ENCODE assay signal across 21 cellular contexts in genomic region chr20:50924261-50924660, GRCh38. TPM values are rescaled to one million over a fixed set of nuclear protein-coding genes. Genes with fewer than 3 reads are reported as not detected.
DNase-seq lines count a peak whose midpoint lies in the region; TF ChIP-seq lines count a peak whose summit lies in the region.
"Had no signal": no experiment of that assay in that cellular context is flagged by ENCODE, and none has a peak within 500 bp of the region (broad histone marks: within the 10 kb centered on the region; RNA-seq: fewer than 3 reads in every experiment).

No MANE protein-coding gene starts in this region.

- POLR2A ChIA-PET in OCI-LY7 (lab: Charles Lee): interaction anchor here (0.9 to 1.6 kb wide), 2 partner anchors 9 to 140 kb away, joined by 3 to 6 read pairs; no protein-coding TSS in a partner anchor

- H3K27ac ChIP-seq in DOHH2 (ENCODE audit: low read depth, low read length) (no peak overlapping the region), OCI-LY7 (ENCODE audit: low read depth, low read length, poor library complexity, severe bottlenecking) (no peak overlapping the region)
- H3K27ac ChIP-seq: adrenal gland, SK-N-MC had no signal

- H3K4me1 Mint-ChIP-seq in progenitor cell of endocrine pancreas (ENCODE audit: low read depth): peaks cover 56% of the 10 kb centered on the region
- H3K4me1 Mint-ChIP-seq in activated naive CD4-positive, alpha-beta T cell treated with anti-CD3 and anti-CD28 coated beads, Interleukin-2, amount 10 ng/mL, durations not matched to agents 7 days and 5 days: peaks cover 64% of the 10 kb centered on the region

- H3K27ac Mint-ChIP-seq in progenitor cell of endocrine pancreas: peak overlapping the region; percentile 39
- H3K27ac Mint-ChIP-seq in activated naive CD4-positive, alpha-beta T cell treated with anti-CD3 and anti-CD28 coated beads, Interleukin-2, amount 10 ng/mL, durations not matched to agents 7 days and 5 days: no peak overlapping the region
- H3K27ac Mint-ChIP-seq: activated T-helper 2 cell treated with anti-CD3 and anti-CD28 coated beads, Interferon-gamma antibody, Interleukin-2, Interleukin-4, amounts not matched to agents 10 μg/mL and 5 μg/mL and 100 μg/mL, durations not matched to agents 14 hours and 24 hours and 36 hours; stimulated activated naive CD8-positive, alpha-beta T cell treated with anti-CD3 and anti-CD28 coated beads, Interleukin-15, Interleukin-2, amounts not matched to agents 100 ng/mL and 50 ng/mL, for 24 hours had no signal

- peaks cover 11% of the 10 kb centered on the region for H3F3A ChIP-seq in DOHH2 (ENCODE audit: control insufficient read depth, insufficient read depth)

- no peak overlapping the region for H3K4me3 ChIP-seq in DOHH2 (ENCODE audit: low read length)
- H3K4me3 ChIP-seq in OCI-LY7 (ENCODE audit: low read depth, low read length, poor library complexity, severe bottlenecking): no peak overlapping the region
- H3K4me3 ChIP-seq: adrenal gland, esophagus squamous epithelium, SK-N-MC, transverse colon had no signal

- intact Hi-C loops in OCI-LY7 (cut with micrococcal nuclease; ENCODE audit: unreplicated experiment): no loop called here

- H3K36me3 Mint-ChIP-seq in progenitor cell of endocrine pancreas (ENCODE audit: insufficient read depth): peaks cover 23% of the 10 kb centered on the region
- peaks cover 41% of the 10 kb centered on the region for H3K36me3 Mint-ChIP-seq in activated naive CD4-positive, alpha-beta T cell treated with anti-CD3 and anti-CD28 coated beads, Interleukin-2, amount 10 ng/mL, durations not matched to agents 7 days and 5 days

- H3K9me2 ChIP-seq in DOHH2 (replicated peaks; ENCODE audit: control insufficient read depth, low read length) (no peaks in the 10 kb centered on the region), OCI-LY7 (ENCODE audit: insufficient read depth, low read length) (no peaks in the 10 kb centered on the region)

- H3K4me1 ChIP-seq in DOHH2 (ENCODE audit: control insufficient read depth, low read length) (peaks cover 94% of the 10 kb centered on the region), OCI-LY7 (ENCODE audit: insufficient read depth, low read length, poor library complexity, severe bottlenecking) (peaks cover 94% of the 10 kb centered on the region)

- no peaks in the 10 kb centered on the region for H3K9me3 Mint-ChIP-seq in progenitor cell of endocrine pancreas (ENCODE audit: low read depth)
- H3K9me3 Mint-ChIP-seq in activated naive CD4-positive, alpha-beta T cell treated with anti-CD3 and anti-CD28 coated beads, Interleukin-2, amount 10 ng/mL, durations not matched to agents 7 days and 5 days: no peaks in the 10 kb centered on the region
- H3K9me3 Mint-ChIP-seq: activated T-helper 2 cell treated with anti-CD3 and anti-CD28 coated beads, Interferon-gamma antibody, Interleukin-2, Interleukin-4, amounts not matched to agents 10 μg/mL and 5 μg/mL and 100 μg/mL, durations not matched to agents 14 hours and 24 hours and 36 hours; stimulated activated naive CD8-positive, alpha-beta T cell treated with anti-CD3 and anti-CD28 coated beads, Interleukin-15, Interleukin-2, amounts not matched to agents 100 ng/mL and 50 ng/mL, for 24 hours had no signal

- H3K4me3 Mint-ChIP-seq in progenitor cell of endocrine pancreas (ENCODE audit: low read depth): no peak overlapping the region
- H3K4me3 Mint-ChIP-seq in activated naive CD4-positive, alpha-beta T cell treated with anti-CD3 and anti-CD28 coated beads, Interleukin-2, amount 10 ng/mL, durations not matched to agents 7 days and 5 days: no peak overlapping the region
- H3K4me3 Mint-ChIP-seq: stimulated activated naive CD8-positive, alpha-beta T cell treated with anti-CD3 and anti-CD28 coated beads, Interleukin-15, Interleukin-2, amounts not matched to agents 100 ng/mL and 50 ng/mL, for 24 hours had no signal

- H3K27me3 ChIP-seq in DOHH2 (ENCODE audit: control insufficient read depth, low read length): no peaks in the 10 kb centered on the region
- H3K27me3 ChIP-seq: adrenal gland, esophagus squamous epithelium, transverse colon had no signal

- H3K79me2 ChIP-seq in DOHH2 (ENCODE audit: control insufficient read depth, low read length) (peaks cover 100% of the 10 kb centered on the region), OCI-LY7 (ENCODE audit: insufficient read depth, low read depth, low read length) (peaks cover 99% of the 10 kb centered on the region)

- H4K20me1 ChIP-seq in DOHH2 (ENCODE audit: control insufficient read depth, insufficient read depth, low read depth, low read length) (peaks cover 68% of the 10 kb centered on the region), OCI-LY7 (ENCODE audit: insufficient read depth, low read length) (peaks cover 76% of the 10 kb centered on the region)

- no TSS peak for BruUV-seq in OCI-LY7 (replicated peaks; lab: Mats Ljungman, UMichigan)

- CTCF ChIA-PET in OCI-LY7 (lab: Charles Lee; ENCODE audit: unreplicated experiment): no interaction called here
- CTCF ChIA-PET in activated naive CD4-positive, alpha-beta T cell treated with anti-CD3 and anti-CD28 coated beads, Interleukin-2, amount 10 ng/mL, durations not matched to agents 7 days and 5 days (lab: Charles Lee): interaction anchor here (1.3 to 10.7 kb wide), 3 partner anchors 12 to 131 kb away, joined by 3 to 167 read pairs (median 3); partner anchors contain the start of gene BCAS4

- no peak for DNase-seq in OCI-LY7 (ENCODE audit: low spot score)
- peak; percentile 55 for DNase-seq in fibroblast of peridontal ligament (ENCODE audit: extremely low read depth)
- DNase-seq in progenitor cell of endocrine pancreas (ENCODE audit: low spot score, unreplicated experiment): no peak
- no peak for DNase-seq in activated naive CD4-positive, alpha-beta T cell treated with anti-CD3 and anti-CD28 coated beads, Interleukin-2, amount 10 ng/mL, durations not matched to agents 7 days and 5 days
- no peak for DNase-seq in NCI-H345 (lab: John Stamatoyannopoulos, UW)
- no peak for DNase-seq in NCI-H2227 (lab: John Stamatoyannopoulos, UW; ENCODE audit: unreplicated experiment)
- DNase-seq: activated CD4-positive, CD25-positive, alpha-beta regulatory T cell treated with anti-CD3 and anti-CD28 coated beads, Interleukin-2, amount 50 U/mL, for 72 hours; adrenal gland; DMS 273 treated with DMSO at 0.1 percent for 48 hours; effector CD4-positive, alpha-beta T cell; esophagus squamous epithelium; MM.1S; NCI-H1694; NCI-H446; stimulated activated CD4-positive, alpha-beta T cell treated with anti-CD3 and anti-CD28 coated beads, Interleukin-2, amount 100 ng/mL, for 24 hours; T1000; transverse colon had no signal

- no peaks in the 10 kb centered on the region for H3K27me3 Mint-ChIP-seq in progenitor cell of endocrine pancreas
- H3K27me3 Mint-ChIP-seq in activated naive CD4-positive, alpha-beta T cell treated with anti-CD3 and anti-CD28 coated beads, Interleukin-2, amount 10 ng/mL, durations not matched to agents 7 days and 5 days: no peaks in the 10 kb centered on the region
- H3K27me3 Mint-ChIP-seq: stimulated activated naive CD8-positive, alpha-beta T cell treated with anti-CD3 and anti-CD28 coated beads, Interleukin-15, Interleukin-2, amounts not matched to agents 100 ng/mL and 50 ng/mL, for 24 hours had no signal

- H3K9me3 ChIP-seq in DOHH2 (ENCODE audit: control insufficient read depth, insufficient read depth, low read length) (no peaks in the 10 kb centered on the region), OCI-LY7 (ENCODE audit: low read length) (no peaks in the 10 kb centered on the region)
- H3K9me3 ChIP-seq: adrenal gland, esophagus squamous epithelium, transverse colon had no signal

- TF ChIP-seq CTCF in DOHH2 (IDR thresholded peaks at IDR 0.05; ENCODE audit: low read depth, low read length, poor library complexity, severe bottlenecking): no peak
- TF ChIP-seq CTCF in OCI-LY7 (conservative IDR thresholded peaks at IDR 0.05; ENCODE audit: low read length): no peak
- TF ChIP-seq CTCF in progenitor cell of endocrine pancreas (IDR thresholded peaks at IDR 0.05; ENCODE audit: unreplicated experiment): no peak

- H2AFZ ChIP-seq in OCI-LY7 (ENCODE audit: low read length): no peak overlapping the region

- H3K4me2 ChIP-seq in DOHH2 (ENCODE audit: low read length) (peak overlapping the region; percentile 38; the same call in 1 of the 2 replicates), OCI-LY7 (ENCODE audit: low read length) (peak overlapping the region; percentile 8; the same call in 1 of the 2 replicates)

- H3K36me3 ChIP-seq in DOHH2 (ENCODE audit: control insufficient read depth, low read length): peaks cover 92% of the 10 kb centered on the region
- peaks cover 98% of the 10 kb centered on the region for H3K36me3 ChIP-seq in OCI-LY7 (ENCODE audit: insufficient read depth, low read length)
- H3K36me3 ChIP-seq: adrenal gland had no signal

RNA-seq across cellular contexts. Expression of gene ADNP, which starts 7.0 kb away (rescaled TPM):
- 51.5 and 58.6 TPM in 2 replicates for total RNA-seq in OCI-LY7 (2014; rRNA removed; shearing (Covaris generic))
- 94.9 and 105 TPM in 2 replicates for total RNA-seq in OCI-LY7 (2022)
- total RNA-seq in progenitor cell of endocrine pancreas: 127 and 144 TPM in 2 replicates

RNA-seq across cellular contexts. Expression of gene DPM1, which starts 34.1 kb away (rescaled TPM):
- 60.2 and 70.1 TPM in 2 replicates for total RNA-seq in OCI-LY7 (2014; rRNA removed; shearing (Covaris generic))
- total RNA-seq in OCI-LY7 (2022) (68.2 and 71.2 TPM in 2 replicates), progenitor cell of endocrine pancreas (41.4 and 43.9 TPM in 2 replicates)

RNA-seq across cellular contexts. Expression of gene MOCS3, which starts 34.4 kb away (rescaled TPM):
- 4.8 and 7.7 TPM in 2 replicates for total RNA-seq in OCI-LY7 (2014; rRNA removed; shearing (Covaris generic))
- total RNA-seq in OCI-LY7 (2022) (5.6 and 5.8 TPM in 2 replicates), progenitor cell of endocrine pancreas (5.6 and 5.8 TPM in 2 replicates)
